8 cellular contexts compared by ENCODE assay signal in the genomic region with DNA sequence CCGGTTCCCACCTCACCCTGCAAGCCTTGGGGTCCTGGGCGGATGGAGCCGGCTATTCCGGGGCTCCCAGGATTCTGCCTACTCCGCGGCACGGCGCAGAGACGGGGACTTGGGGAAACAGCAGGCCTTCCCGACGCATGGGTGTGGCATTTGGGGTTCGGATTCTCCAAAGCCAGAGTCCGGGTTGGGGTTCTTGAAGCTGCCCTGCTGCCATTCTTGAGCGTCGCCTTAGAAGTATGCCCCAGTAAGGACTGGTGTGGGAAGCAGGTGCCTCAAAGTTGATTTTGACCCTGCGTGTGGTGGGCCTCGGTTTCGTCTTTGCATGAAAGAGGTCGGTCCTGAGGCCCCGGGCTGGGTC. TPM values are rescaled to one million over a fixed set of nuclear protein-coding genes. Genes with fewer than 3 reads are reported as not detected.
A peak's percentile ranks its signal among the peaks of the same experiment; 100 is the strongest.
DNase-seq lines count a peak whose midpoint lies in the region; ATAC-seq and TF ChIP-seq lines count a peak whose summit lies in the region.

No MANE protein-coding gene starts in this region.

- ATAC-seq in GM21825 (IDR thresholded peaks at IDR 0.05; ENCODE audit: unreplicated experiment) (no peak), GM21447 (IDR thresholded peaks at IDR 0.05; ENCODE audit: unreplicated experiment) (no peak)

- peak overlapping the region; percentile 99 for H3K4me3 ChIP-seq in H7 (ENCODE audit: insufficient read depth, low read depth, low read length)
- H3K4me3 ChIP-seq in WI38 (ENCODE audit: low read depth, low read length), result peak overlapping the region; percentile 65
- H3K4me3 ChIP-seq in skeletal muscle tissue (ENCODE audit: low read length in 3 of 3), result peak overlapping the region; percentile 88 to 94 (median 94)

- H3K36me3 ChIP-seq in H7 (replicated peaks; ENCODE audit: control insufficient read depth, insufficient read depth, low read length) (no peaks in the 10 kb centered on the region), skeletal muscle tissue (ENCODE audit: control insufficient read depth in 3 of 3, insufficient read depth in 3 of 3, low read length in 3 of 3) (peaks cover 3 to 5% (median 4%) of the 10 kb centered on the region in 3 donors)

- peak overlapping the region; percentile 92 to 99 (median 95) for H3K9ac ChIP-seq in skeletal muscle tissue (ENCODE audit: low read depth in 1 of 3, low read length in 3 of 3)

- DNase-seq in H7 (no peak), foreskin melanocyte (peak; percentile 2), cerebellum (ENCODE audit: low spot score) (no peak), NCI-H128 (lab: John Stamatoyannopoulos, UW; ENCODE audit: unreplicated experiment) (no peak)

- no peaks in the 10 kb centered on the region for H3K9me3 ChIP-seq in skeletal muscle tissue (ENCODE audit: control insufficient read depth in 3 of 3, low read length in 3 of 3)

- H3K4me1 ChIP-seq in skeletal muscle tissue (ENCODE audit: control insufficient read depth in 3 of 3, insufficient read depth in 3 of 3, low read length in 3 of 3), result peaks cover 38 to 54% (median 42%) of the 10 kb centered on the region in 3 donors

- H3K27me3 ChIP-seq in H7 (ENCODE audit: control insufficient read depth, insufficient read depth, low read length) (peaks cover 7% of the 10 kb centered on the region; the same call in 1 of the 2 replicates), skeletal muscle tissue (ENCODE audit: control insufficient read depth in 3 of 3, insufficient read depth in 3 of 3, low read length in 3 of 3) (no peaks in the 10 kb centered on the region)

- TF ChIP-seq CTCF in WI38 (IDR thresholded peaks at IDR 0.05; ENCODE audit: low read depth, low read length), result no peak

- H3K27ac ChIP-seq in skeletal muscle tissue (ENCODE audit: low read depth, low read length), result peak overlapping the region; percentile 96

RNA-seq across cellular contexts. Expression of gene GUK1, which starts 0.6 kb away (rescaled TPM):
- total RNA-seq in H7 (2014; rRNA removed; shearing (Covaris generic)), result 216 and 224 TPM in 2 replicates
- total RNA-seq in skeletal muscle tissue, result 165 TPM
- 94.1 TPM for total RNA-seq in cerebellum

RNA-seq across cellular contexts. Expression of gene GJC2, which starts 9.0 kb away (rescaled TPM):
- 1.7 TPM in 2 replicates for total RNA-seq in H7 (2014; rRNA removed; shearing (Covaris generic))
- total RNA-seq in skeletal muscle tissue (1.6 TPM), cerebellum (0.73 TPM)

RNA-seq across cellular contexts. Expression of gene IBA57, which starts 24.9 kb away (rescaled TPM):
- 21.2 and 23.3 TPM in 2 replicates for total RNA-seq in H7 (2014; rRNA removed; shearing (Covaris generic))
- total RNA-seq in skeletal muscle tissue (3.1 TPM), cerebellum (10.8 TPM)

RNA-seq across cellular contexts. Expression of gene MRPL55, which starts 31.6 kb away (rescaled TPM):
- 109 and 172 TPM in 2 replicates for total RNA-seq in H7 (2014; rRNA removed; shearing (Covaris generic))
- total RNA-seq in skeletal muscle tissue, result 38.1 TPM
- 27.8 TPM for total RNA-seq in cerebellum

RNA-seq across cellular contexts. Expression of gene C1orf35, which starts 37.6 kb away (rescaled TPM):
- 38.9 and 45.7 TPM in 2 replicates for total RNA-seq in H7 (2014; rRNA removed; shearing (Covaris generic))
- total RNA-seq in skeletal muscle tissue (4.7 TPM), cerebellum (4.5 TPM)
